Comparison of ENCODE assay signal across 10 cellular contexts in the genomic region with DNA sequence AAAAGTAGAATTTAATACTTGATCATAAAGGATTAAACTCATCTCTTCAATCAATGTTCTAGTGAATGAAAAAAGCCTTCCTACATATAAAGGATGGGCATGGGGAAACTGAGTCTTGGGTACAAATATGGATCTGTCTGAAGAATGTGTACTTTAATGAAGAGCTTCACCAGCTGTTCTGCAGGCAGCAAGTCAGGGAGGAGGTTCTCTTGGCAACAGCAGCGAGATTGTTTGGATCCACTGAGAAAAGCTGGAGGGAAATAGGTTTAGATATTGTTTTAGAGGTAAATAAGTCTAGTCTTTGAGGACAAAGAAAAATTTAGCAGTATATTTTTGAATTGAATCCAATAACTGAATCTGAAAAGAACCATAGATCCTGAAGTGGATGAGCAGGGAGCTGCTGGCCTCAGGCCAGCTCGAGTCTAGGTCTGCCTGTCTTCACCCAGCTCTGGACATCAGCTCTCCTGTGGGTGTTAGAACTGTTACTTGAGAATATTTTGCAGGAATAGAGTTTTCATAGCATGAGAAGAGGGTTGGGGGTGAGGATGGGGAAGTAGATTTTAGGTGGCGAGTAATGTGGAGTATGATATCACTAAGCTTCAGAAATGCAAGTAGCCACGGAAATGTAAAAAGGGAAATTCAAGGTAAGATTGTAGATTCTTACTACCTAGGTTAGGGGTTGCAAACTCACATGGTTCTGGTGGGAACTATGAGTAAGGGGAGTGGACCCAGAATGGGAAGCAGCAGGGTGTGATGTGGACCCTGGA. TPM values are rescaled to one million over a fixed set of nuclear protein-coding genes. Genes with fewer than 3 reads are reported as not detected.
A peak's percentile ranks its signal among the peaks of the same experiment; 100 is the strongest.
DNase-seq lines count a peak whose midpoint lies in the region; ATAC-seq, FAIRE-seq and TF ChIP-seq lines count a peak whose summit lies in the region.
"Had no signal": no experiment of that assay in that cellular context is flagged by ENCODE, and none has a peak within 500 bp of the region (broad histone marks: within the 10 kb centered on the region; RNA-seq: fewer than 3 reads in every experiment).

No MANE protein-coding gene starts in this region.

- CTCF ChIA-PET in activated B cell treated with CpG ODN at 0.5 μM for 24 hours (lab: Charles Lee): interaction anchor here (0.6 to 2.2 kb wide), 4 partner anchors 8 to 45 kb away, joined by 3 to 13 read pairs (median 4); no protein-coding TSS in a partner anchor
- CTCF ChIA-PET in mammary epithelial cell (lab: Charles Lee; ENCODE audit: low non-redundant PET): no interaction called here

- FAIRE-seq in GM12891 (lab: Jason Lieb, UNC): peak; percentile 55
- FAIRE-seq: HepG2 had no signal

- H3K27ac ChIP-seq in mesenchymal stem cell (ENCODE audit: low read length, poor library complexity, severe bottlenecking): no peak overlapping the region
- H3K27ac ChIP-seq in mammary epithelial cell (ENCODE audit: insufficient read depth, low read depth, low read length): no peak overlapping the region
- H3K27ac ChIP-seq: RWPE1 had no signal

- TF ChIP-seq CTCF in BE2C (IDR thresholded peaks at IDR 0.05; ENCODE audit: low read depth, low read length): no peak
- no peak for TF ChIP-seq CTCF in activated B cell treated with CpG ODN at 0.5 μM for 24 hours (IDR thresholded peaks at IDR 0.05)
- no peak for TF ChIP-seq CTCF in mammary epithelial cell (conservative IDR thresholded peaks at IDR 0.05 in 1 of 2, IDR thresholded peaks at IDR 0.05 in 1 of 2; ENCODE audit: extremely low read depth in 1 of 2, insufficient read depth in 1 of 2, low read depth in 1 of 2, low read length in 2 of 2)

- H2BK12ac ChIP-seq in mesenchymal stem cell (ENCODE audit: low read length in 2 of 2): no peak overlapping the region

- dilution Hi-C loops in mammary epithelial cell (cut with HindIII; ENCODE audit: low sequenced_read_pairs): no loop called here

- H2BK15ac ChIP-seq in mesenchymal stem cell (ENCODE audit: low read depth, poor library complexity, severe bottlenecking): no peak overlapping the region

- peaks cover 25% of the 10 kb centered on the region for H3K36me3 Mint-ChIP-seq in activated B cell treated with CpG ODN at 0.5 μM for 24 hours (ENCODE audit: low read depth)

- H2BK5ac ChIP-seq in mesenchymal stem cell (ENCODE audit: low read depth, low read length, poor library complexity, severe bottlenecking): no peak overlapping the region

- no peak overlapping the region for H3K14ac ChIP-seq in mesenchymal stem cell (ENCODE audit: low read length in 2 of 2)

- peaks cover 9% of the 10 kb centered on the region; the same call in 1 of the 2 replicates for H3K4me1 ChIP-seq in BE2C
- peaks cover 1% of the 10 kb centered on the region for H3K4me1 ChIP-seq in mesenchymal stem cell (ENCODE audit: control insufficient read depth, insufficient read depth, low read depth, low read length)
- H3K4me1 ChIP-seq in mammary epithelial cell (ENCODE audit: insufficient read depth, low read length): peaks cover 14% of the 10 kb centered on the region

- H2BK120ac ChIP-seq in mesenchymal stem cell (ENCODE audit: low read depth, low read length): no peak overlapping the region

- H3K23ac ChIP-seq in mesenchymal stem cell (ENCODE audit: low read length in 2 of 2): no peak overlapping the region

- no peak overlapping the region for H4K8ac ChIP-seq in mesenchymal stem cell (ENCODE audit: low read length)

- no peak overlapping the region for H4K91ac ChIP-seq in mesenchymal stem cell (ENCODE audit: low read length)

- H3K27me3 ChIP-seq in BE2C (no peaks in the 10 kb centered on the region), mesenchymal stem cell (ENCODE audit: control insufficient read depth in 1 of 2, insufficient read depth in 1 of 2, low read length in 2 of 2) (no peaks in the 10 kb centered on the region), mammary epithelial cell (ENCODE audit: insufficient read depth, low read length) (no peaks in the 10 kb centered on the region)

- H3K27ac Mint-ChIP-seq in activated B cell treated with CpG ODN at 0.5 μM for 24 hours: peak overlapping the region; percentile 68

- H3K4me2 ChIP-seq in mesenchymal stem cell (ENCODE audit: low read length, poor library complexity, severe bottlenecking) (no peak overlapping the region), mammary epithelial cell (ENCODE audit: insufficient read depth, low read depth, low read length) (no peak overlapping the region)

- peak overlapping the region; percentile 56 for H3K4me3 Mint-ChIP-seq in activated B cell treated with CpG ODN at 0.5 μM for 24 hours

- no peaks in the 10 kb centered on the region for H3K9me3 Mint-ChIP-seq in activated B cell treated with CpG ODN at 0.5 μM for 24 hours

- H3K9me3 ChIP-seq in BE2C: no peaks in the 10 kb centered on the region
- no peaks in the 10 kb centered on the region for H3K9me3 ChIP-seq in mesenchymal stem cell (ENCODE audit: control insufficient read depth, low read length)
- H3K9me3 ChIP-seq in mammary epithelial cell (replicated peaks; ENCODE audit: insufficient read depth, low read length): no peaks in the 10 kb centered on the region

- H2AK5ac ChIP-seq in mesenchymal stem cell (ENCODE audit: low read length, severe bottlenecking): no peak overlapping the region

- H2AFZ ChIP-seq in mesenchymal stem cell (ENCODE audit: low read depth, low read length): no peak overlapping the region
- no peak overlapping the region for H2AFZ ChIP-seq in mammary epithelial cell (ENCODE audit: low read depth, low read length)

- no peak for TF ChIP-seq POLR2A in GM12891 (IDR thresholded peaks at IDR 0.05; ENCODE audit: low read depth, low read length)

- peaks cover 91% of the 10 kb centered on the region for H3K4me1 Mint-ChIP-seq in activated B cell treated with CpG ODN at 0.5 μM for 24 hours

- BruUV-seq in mammary epithelial cell (replicated peaks; lab: Mats Ljungman, UMichigan): no TSS peak

- peaks cover 5% of the 10 kb centered on the region for H3K79me1 ChIP-seq in mesenchymal stem cell (replicated peaks; ENCODE audit: low read length, poor library complexity, severe bottlenecking)

- DNase-seq in BE2C (peak; percentile 48), GM12891 (ENCODE audit: insufficient read length, low spot score) (no peak), activated B cell treated with CpG ODN at 0.5 μM for 24 hours (no peak), mesenchymal stem cell (no peak), mammary epithelial cell (no peak), iPS-NIHi7 (ENCODE audit: extremely low spot score) (no peak)
- DNase-seq in NK-92 treated with Interleukin-12 subunit alpha and Interleukin-12 subunit beta, amount 100 ng/mL, for 24 hours (lab: John Stamatoyannopoulos, UW): no peak

- intact Hi-C loops in activated B cell treated with CpG ODN at 0.5 μM for 24 hours (cut with micrococcal nuclease) (loop anchor here (10.0 kb wide), 1 partner anchor 1699 kb away; no protein-coding TSS in a partner anchor), mammary epithelial cell (cut with micrococcal nuclease) (no loop called here)

- no peaks in the 10 kb centered on the region for H3K27me3 Mint-ChIP-seq in activated B cell treated with CpG ODN at 0.5 μM for 24 hours

- H3K18ac ChIP-seq in mesenchymal stem cell (ENCODE audit: low read depth in 1 of 2, low read length in 2 of 2): no peak overlapping the region

- H3K4me3 ChIP-seq in BE2C (ENCODE audit: low read depth, low read length): no peak overlapping the region
- peak overlapping the region in 1 of 2 experiments; percentile 45 for H3K4me3 ChIP-seq in mesenchymal stem cell (ENCODE audit: insufficient read depth in 1 of 2, low read depth in 1 of 2, low read length in 2 of 2)
- no peak overlapping the region for H3K4me3 ChIP-seq in mammary epithelial cell (replicated peaks in 1 of 3; ENCODE audit: insufficient read depth in 1 of 3, low read depth in 2 of 3, low read length in 3 of 3)

- peaks cover 70% of the 10 kb centered on the region for H3K79me2 ChIP-seq in mammary epithelial cell (ENCODE audit: insufficient read depth, low read length)

- no peak for ATAC-seq in activated B cell treated with CpG ODN at 0.5 μM for 24 hours (ENCODE audit: low read depth)
- ATAC-seq in GM18909 (IDR thresholded peaks at IDR 0.05; ENCODE audit: poor library complexity, unreplicated experiment): no peak
- ATAC-seq: HepG2 had no signal

- H3K4ac ChIP-seq in mesenchymal stem cell (ENCODE audit: low read depth in 1 of 2, low read length in 2 of 2): no peak overlapping the region

- no peaks in the 10 kb centered on the region for H3K36me3 ChIP-seq in BE2C
- no peaks in the 10 kb centered on the region for H3K36me3 ChIP-seq in mesenchymal stem cell (ENCODE audit: control insufficient read depth in 1 of 2, insufficient read depth in 2 of 2, low read depth in 1 of 2, low read length in 2 of 2)
- H3K36me3 ChIP-seq in mammary epithelial cell (ENCODE audit: insufficient read depth, low read length): no peaks in the 10 kb centered on the region

- no peaks in the 10 kb centered on the region for H4K20me1 ChIP-seq in mammary epithelial cell (ENCODE audit: insufficient read depth, low read length)

- POLR2A ChIA-PET in activated B cell treated with CpG ODN at 0.5 μM for 24 hours (lab: Charles Lee): interaction anchor here (0.7 to 4.1 kb wide), 10 partner anchors 8 to 309 kb away, joined by 3 to 32 read pairs (median 6); a partner anchor contains a TSS

- H3K9ac ChIP-seq in mesenchymal stem cell (ENCODE audit: low read length): peak overlapping the region; percentile 24
- H3K9ac ChIP-seq in mammary epithelial cell (ENCODE audit: insufficient read depth, low read length): no peak overlapping the region

- in situ Hi-C loops in mammary epithelial cell (cut with MboI; ENCODE audit: low sequenced_read_pairs in 2 of 2): no loop called here

- 95% methylated on average over 4 of the region's 4 CpGs for WGBS in mesenchymal stem cell
- 98% methylated on average over 4 of the region's 4 CpGs for WGBS in mammary epithelial cell (ENCODE audit: low coverage, missing lambda C conversion rate)

TF ChIP-seq in GM12891, 5 proteins besides CTCF, POLR2A, EP300 and RAD21 (continues in another document):
- TF ChIP-seq PAX5 (IDR thresholded peaks at IDR 0.05; ENCODE audit: insufficient read depth, low read length, severe bottlenecking): no peak
- TF ChIP-seq POU2F2 (IDR thresholded peaks at IDR 0.05; ENCODE audit: low read depth, low read length): no peak
- TF ChIP-seq SPI1 (IDR thresholded peaks at IDR 0.05; ENCODE audit: low read depth, low read length): no peak

RNA-seq across cellular contexts. Expression of a gene that starts 6.0 kb away (rescaled TPM):
- polyA plus RNA-seq in BE2C (2012; ENCODE audit: insufficient read depth, insufficient read length, low read depth): 5.5 TPM
- polyA plus RNA-seq in GM12891 (2012; ENCODE audit: low read depth, missing spikeins): 55.6 TPM
- total RNA-seq in activated B cell treated with CpG ODN at 0.5 μM for 24 hours (93.1 and 94.4 TPM in 2 replicates), mammary epithelial cell (10 to 100 TPM; 20.6 to 36.3 TPM)
- polyA plus RNA-seq in mesenchymal stem cell (2013, experiment 1 of 2): 63.1 TPM
- 60.0 TPM for polyA plus RNA-seq in mesenchymal stem cell (2013, experiment 2 of 2)
- 13.9 TPM for polyA plus RNA-seq in mammary epithelial cell
- 56.8 TPM for polyA minus RNA-seq in mammary epithelial cell

RNA-seq across cellular contexts. Expression of a gene that starts 38.2 kb away (rescaled TPM):
- 17.8 TPM for polyA plus RNA-seq in BE2C (2012; ENCODE audit: insufficient read depth, insufficient read length, low read depth)
- 319 TPM for polyA plus RNA-seq in GM12891 (2012; ENCODE audit: low read depth, missing spikeins)
- total RNA-seq in activated B cell treated with CpG ODN at 0.5 μM for 24 hours: 70.8 and 74.9 TPM in 2 replicates
- 252 TPM for polyA plus RNA-seq in mesenchymal stem cell (2013, experiment 1 of 2)
- polyA plus RNA-seq in mesenchymal stem cell (2013, experiment 2 of 2): 272 TPM
- total RNA-seq in mammary epithelial cell: 100 to 1,000 TPM in 1 of 2 donors, 10 to 100 TPM in 1; 40.5 to 141 TPM
- polyA plus RNA-seq in mammary epithelial cell: 113 TPM
- 17.6 TPM for polyA minus RNA-seq in mammary epithelial cell
